ENCODE assay signal across 9 cellular contexts in the genomic region with DNA sequence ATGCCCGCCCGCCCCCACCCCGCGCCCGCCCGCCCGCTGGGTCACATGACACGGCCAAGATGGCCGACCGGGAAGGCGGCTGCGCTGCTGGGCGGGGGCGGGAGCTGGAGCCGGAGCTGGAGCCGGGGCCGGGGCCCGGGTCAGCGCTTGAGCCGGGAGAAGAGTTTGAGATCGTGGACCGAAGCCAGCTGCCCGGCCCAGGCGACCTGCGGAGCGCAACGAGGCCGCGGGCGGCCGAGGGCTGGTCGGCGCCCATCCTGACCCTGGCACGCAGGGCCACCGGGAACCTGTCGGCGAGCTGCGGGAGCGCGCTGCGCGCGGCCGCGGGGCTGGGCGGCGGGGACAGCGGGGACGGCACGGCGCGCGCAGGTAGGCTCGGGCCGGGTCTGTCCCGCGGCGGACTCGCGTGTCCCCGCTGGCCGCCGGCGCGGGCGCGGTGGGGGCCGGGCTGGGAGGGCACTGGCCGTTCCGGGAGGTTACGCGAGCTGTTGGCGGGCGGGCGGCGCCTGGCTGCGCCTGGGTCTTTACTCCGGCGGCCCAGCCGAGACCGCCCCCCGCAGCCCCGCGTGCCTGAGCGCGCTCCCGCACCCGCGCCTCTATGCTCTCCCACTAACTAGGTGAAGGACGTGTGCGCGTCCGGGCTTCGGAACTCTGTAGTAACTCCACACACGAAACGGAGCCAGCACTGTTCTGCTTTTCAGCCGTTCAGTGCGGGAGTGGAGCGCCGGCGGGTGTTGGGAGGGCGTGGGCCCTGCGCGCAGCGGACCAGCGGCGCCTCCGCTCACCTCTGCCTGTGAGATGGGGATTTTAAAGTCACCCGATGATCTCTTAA. TPM values are rescaled to one million over a fixed set of nuclear protein-coding genes. Genes with fewer than 3 reads are reported as not detected.
A peak's percentile ranks its signal among the peaks of the same experiment; 100 is the strongest.
DNase-seq lines count a peak whose midpoint lies in the region; ATAC-seq, FAIRE-seq and TF ChIP-seq lines count a peak whose summit lies in the region.
"Had no signal": no experiment of that assay in that cellular context is flagged by ENCODE, and none has a peak within 500 bp of the region (broad histone marks: within the 10 kb centered on the region; RNA-seq: fewer than 3 reads in every experiment).

A gene with protein sequence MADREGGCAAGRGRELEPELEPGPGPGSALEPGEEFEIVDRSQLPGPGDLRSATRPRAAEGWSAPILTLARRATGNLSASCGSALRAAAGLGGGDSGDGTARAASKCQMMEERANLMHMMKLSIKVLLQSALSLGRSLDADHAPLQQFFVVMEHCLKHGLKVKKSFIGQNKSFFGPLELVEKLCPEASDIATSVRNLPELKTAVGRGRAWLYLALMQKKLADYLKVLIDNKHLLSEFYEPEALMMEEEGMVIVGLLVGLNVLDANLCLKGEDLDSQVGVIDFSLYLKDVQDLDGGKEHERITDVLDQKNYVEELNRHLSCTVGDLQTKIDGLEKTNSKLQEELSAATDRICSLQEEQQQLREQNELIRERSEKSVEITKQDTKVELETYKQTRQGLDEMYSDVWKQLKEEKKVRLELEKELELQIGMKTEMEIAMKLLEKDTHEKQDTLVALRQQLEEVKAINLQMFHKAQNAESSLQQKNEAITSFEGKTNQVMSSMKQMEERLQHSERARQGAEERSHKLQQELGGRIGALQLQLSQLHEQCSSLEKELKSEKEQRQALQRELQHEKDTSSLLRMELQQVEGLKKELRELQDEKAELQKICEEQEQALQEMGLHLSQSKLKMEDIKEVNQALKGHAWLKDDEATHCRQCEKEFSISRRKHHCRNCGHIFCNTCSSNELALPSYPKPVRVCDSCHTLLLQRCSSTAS (plus strand): TSS at position 44 of the 832 bp plus-strand sequence. CDS start 16 bp downstream, at position 60.

- H3K27me3 ChIP-seq in iPS-20b (ENCODE audit: insufficient read depth, low read length) = no peaks in the 10 kb centered on the region
- H3K27me3 ChIP-seq in small intestine (ENCODE audit: control insufficient read depth in 2 of 2, insufficient read depth in 2 of 2, low read length in 2 of 2) = no peaks in the 10 kb centered on the region

- intact Hi-C loops in MCF 10A (cut with micrococcal nuclease) = loop anchor here (2.0 to 10.0 kb wide), 2 partner anchors 158 to 926 kb away; a partner anchor contains a TSS

- no peak for TF ChIP-seq CTCF in MCF 10A (IDR thresholded peaks at IDR 0.05; ENCODE audit: unreplicated experiment)

- H3K9ac ChIP-seq in iPS-20b (ENCODE audit: low read depth, low read length) = peak within 1 kb of the TSS; percentile 97

- DNase-seq in NCI-H1417 (lab: John Stamatoyannopoulos, UW) (peak; percentile 75 to 88 (median 85)), NCI-H1417 treated with DMSO at 0.1 percent for 48 hours (lab: John Stamatoyannopoulos, UW) (no peak), NCI-H1694 treated with DMSO at 0.1 percent for 48 hours (lab: John Stamatoyannopoulos, UW) (peak; percentile 62), UCSD-AML1 (lab: John Stamatoyannopoulos, UW; ENCODE audit: unreplicated experiment) (peak; percentile 86), MCF 10A (ENCODE audit: unreplicated experiment) (peak; percentile 79), small intestine (peak; percentile 86)

- 0 to 1% (median 0%) methylated on average over 55 to 109 of the region's 109 CpGs for WGBS in small intestine, 3 donors

- POLR2A ChIA-PET in MCF 10A (lab: Yijun Ruan, JAX) = interaction anchor here (0.6 to 2.1 kb wide), 17 partner anchors 9 to 925 kb away, joined by 3 to 72 read pairs (median 4); a partner anchor contains a TSS

- H3K4me3 ChIP-seq in iPS-20b (ENCODE audit: low read length) = peak within 1 kb of the TSS; percentile 99
- peak within 1 kb of the TSS; percentile 84 to 96 for H3K4me3 ChIP-seq in small intestine (ENCODE audit: low read depth in 1 of 2, low read length in 2 of 2)

- H3K27ac Mint-ChIP-seq in MCF 10A (ENCODE audit: low read depth, unreplicated experiment) = peak within 1 kb of the TSS; percentile 93

- peak within 1 kb of the TSS; percentile 89 for H3K4me3 Mint-ChIP-seq in MCF 10A (ENCODE audit: unreplicated experiment)

- H3K4me1 ChIP-seq in iPS-20b (ENCODE audit: insufficient read depth, low read length) (peaks cover 17% of the 10 kb centered on the region; the same call in 1 of the 2 replicates), small intestine (ENCODE audit: control insufficient read depth in 2 of 2, insufficient read depth in 1 of 2, low read depth in 1 of 2, low read length in 1 of 2) (peaks cover 2 to 10% of the 10 kb centered on the region in 2 donors)

- BruUV-seq in MCF 10A (replicated peaks; lab: Mats Ljungman, UMichigan) = TSS peak; percentile 44

- no peak for FAIRE-seq in small intestine (lab: Jason Lieb, UNC)
- FAIRE-seq: A204.1 had no signal

- peak; percentile 90 for ATAC-seq in HG02759 (IDR thresholded peaks at IDR 0.05; ENCODE audit: unreplicated experiment)

- no peaks in the 10 kb centered on the region for H3K27me3 Mint-ChIP-seq in MCF 10A (ENCODE audit: insufficient read depth, unreplicated experiment)

- H3K9me3 Mint-ChIP-seq in MCF 10A (ENCODE audit: unreplicated experiment) = no peaks in the 10 kb centered on the region

- no peaks in the 10 kb centered on the region; the same call in none of the 2 replicates for H3K36me3 ChIP-seq in iPS-20b (ENCODE audit: insufficient read depth, low read depth, low read length)
- no peaks in the 10 kb centered on the region for H3K36me3 ChIP-seq in small intestine (ENCODE audit: control insufficient read depth in 2 of 2, insufficient read depth in 2 of 2, low read length in 2 of 2)

- peaks cover 18% of the 10 kb centered on the region for H3K4me1 Mint-ChIP-seq in MCF 10A (ENCODE audit: insufficient read depth, unreplicated experiment)

- H3K9me3 ChIP-seq in iPS-20b (ENCODE audit: insufficient read depth, low read depth, low read length) (no peaks in the 10 kb centered on the region), small intestine (ENCODE audit: control insufficient read depth, low read depth) (no peaks in the 10 kb centered on the region)

- H3K36me3 Mint-ChIP-seq in MCF 10A (ENCODE audit: insufficient read depth, unreplicated experiment) = peaks cover 27% of the 10 kb centered on the region

- CTCF ChIA-PET in MCF 10A (lab: Yijun Ruan, JAX) = interaction anchor here (1.2 kb wide), 1 partner anchor 13 kb away, joined by 3 read pairs; no protein-coding TSS in a partner anchor

- H3K27ac ChIP-seq in iPS-20b (ENCODE audit: low read length) = peak within 1 kb of the TSS; percentile 94
- H3K27ac ChIP-seq in small intestine (ENCODE audit: low read depth in 1 of 2, low read length in 1 of 2) = peak within 1 kb of the TSS; percentile 88 to 95

RNA-seq across cellular contexts. Expression of the gene that starts here (rescaled TPM):
- 64.7 and 77.0 TPM in 2 replicates for total RNA-seq in MCF 10A (2022)
- polyA plus RNA-seq in small intestine = 10 to 100 TPM; 28.8 to 37.6 (median 28.9) TPM
